ENCODE assay signal across 10 cellular contexts in genomic region chr11:71454470-71455113, GRCh38.
DNase-seq lines count a peak whose midpoint lies in the region; ATAC-seq lines count a peak whose summit lies in the region.
"Had no signal": no experiment of that assay in that cellular context is flagged by ENCODE, and none has a peak within 500 bp of the region (broad histone marks: within the 10 kb centered on the region; RNA-seq: fewer than 3 reads in every experiment).

No MANE protein-coding gene starts in this region.

- no peak for ATAC-seq in effector memory CD8-positive, alpha-beta T cell (replicated peaks)
- ATAC-seq in stimulated activated naive B cell treated with anti-CD40 and anti-IgM and Interleukin-4, amounts not matched to agents 10 μg/mL and 1 μg/mL and 100 μg/mL, for 72 hours (replicated peaks) = no peak
- ATAC-seq in HG03457 (IDR thresholded peaks at IDR 0.05; ENCODE audit: unreplicated experiment) = no peak
- ATAC-seq: gastrocnemius medialis had no signal

- peaks cover 47 to 59% of the 10 kb centered on the region in 2 donors for H3K4me1 Mint-ChIP-seq in effector memory CD8-positive, alpha-beta T cell (ENCODE audit: low read depth in 2 of 2)
- peaks cover 37 to 52% of the 10 kb centered on the region in 2 donors for H3K4me1 Mint-ChIP-seq in stimulated activated naive B cell treated with anti-CD40 and anti-IgM and Interleukin-4, amounts not matched to agents 10 μg/mL and 1 μg/mL and 100 μg/mL, for 72 hours

- H3K36me3 Mint-ChIP-seq in effector memory CD8-positive, alpha-beta T cell (ENCODE audit: insufficient read depth) = peaks cover 53% of the 10 kb centered on the region
- peaks cover 28 to 46% of the 10 kb centered on the region in 2 donors for H3K36me3 Mint-ChIP-seq in stimulated activated naive B cell treated with anti-CD40 and anti-IgM and Interleukin-4, amounts not matched to agents 10 μg/mL and 1 μg/mL and 100 μg/mL, for 72 hours

- peak; percentile 73 for DNase-seq in activated effector memory CD4-positive, alpha-beta T cell treated with anti-CD3 and anti-CD28 coated beads, Interleukin-2, amount 50 U/mL, for 16 hours
- no peak for DNase-seq in activated effector memory CD4-positive, alpha-beta T cell treated with Interleukin-2 at 50 U/mL for 16 hours
- DNase-seq in SW480 (ENCODE audit: low spot score) (peak; percentile 41), SKM-1 (lab: John Stamatoyannopoulos, UW; ENCODE audit: unreplicated experiment) (no peak)
- DNase-seq in effector memory CD8-positive, alpha-beta T cell = peak; percentile 11 to 21 (median 13)
- no peak for DNase-seq in stimulated activated naive B cell treated with anti-CD40 and anti-IgM and Interleukin-4, amounts not matched to agents 10 μg/mL and 1 μg/mL and 100 μg/mL, for 72 hours
- no peak for DNase-seq in effector CD8-positive, alpha-beta T cell (lab: John Stamatoyannopoulos, UW)
- DNase-seq: NCI-H1105 treated with DMSO at 0.1 percent for 48 hours had no signal

- peak overlapping the region; percentile 87 to 91 for H3K4me3 Mint-ChIP-seq in effector memory CD8-positive, alpha-beta T cell
- peak overlapping the region; percentile 51 to 75 for H3K4me3 Mint-ChIP-seq in stimulated activated naive B cell treated with anti-CD40 and anti-IgM and Interleukin-4, amounts not matched to agents 10 μg/mL and 1 μg/mL and 100 μg/mL, for 72 hours

- peak overlapping the region in 1 of 2 donors; percentile 63 for H3K27ac Mint-ChIP-seq in effector memory CD8-positive, alpha-beta T cell
- H3K27ac Mint-ChIP-seq in stimulated activated naive B cell treated with anti-CD40 and anti-IgM and Interleukin-4, amounts not matched to agents 10 μg/mL and 1 μg/mL and 100 μg/mL, for 72 hours = no peak overlapping the region

- no peaks in the 10 kb centered on the region for H3K27me3 Mint-ChIP-seq in effector memory CD8-positive, alpha-beta T cell
- no peaks in the 10 kb centered on the region for H3K27me3 Mint-ChIP-seq in stimulated activated naive B cell treated with anti-CD40 and anti-IgM and Interleukin-4, amounts not matched to agents 10 μg/mL and 1 μg/mL and 100 μg/mL, for 72 hours

- no peaks in the 10 kb centered on the region for H3K9me3 Mint-ChIP-seq in effector memory CD8-positive, alpha-beta T cell
- H3K9me3 Mint-ChIP-seq in stimulated activated naive B cell treated with anti-CD40 and anti-IgM and Interleukin-4, amounts not matched to agents 10 μg/mL and 1 μg/mL and 100 μg/mL, for 72 hours = no peaks in the 10 kb centered on the region

Comparison
In these comparisons a context has a peak if more than half of its experiments do, and no peak if none do; other contexts are left out.
1. DNase-seq: peak in activated effector memory CD4-positive, alpha-beta T cell treated with anti-CD3 and anti-CD28 coated beads, Interleukin-2, amount 50 U/mL, for 16 hours (single experiment), SW480 (single experiment) and effector memory CD8-positive, alpha-beta T cell (3 of 3); none in activated effector memory CD4-positive, alpha-beta T cell treated with Interleukin-2 at 50 U/mL for 16 hours (single experiment), stimulated activated naive B cell treated with anti-CD40 and anti-IgM and Interleukin-4, amounts not matched to agents 10 μg/mL and 1 μg/mL and 100 μg/mL, for 72 hours (single experiment), effector CD8-positive, alpha-beta T cell (single experiment) and SKM-1 (single experiment).